10 cellular contexts compared by ENCODE assay signal in genomic region chr3:141788750-141789149, GRCh38. TPM values are rescaled to one million over a fixed set of nuclear protein-coding genes. Genes with fewer than 3 reads are reported as not detected.
DNase-seq lines count a peak whose midpoint lies in the region; ATAC-seq and TF ChIP-seq lines count a peak whose summit lies in the region.
"Not testable (repeated sequence)": the region's sequence is repeated elsewhere in the genome, so short reads cannot be mapped to it uniquely, and the experiment has no call there.
"Had no signal": no experiment of that assay in that cellular context is flagged by ENCODE, and none has a peak within 500 bp of the region (broad histone marks: within the 10 kb centered on the region; RNA-seq: fewer than 3 reads in every experiment).

No MANE protein-coding gene starts in this region.

- H3K36me3 ChIP-seq in GM23338 (ENCODE audit: insufficient read depth); OCI-LY7 (ENCODE audit: insufficient read depth, low read length); osteoblast (ENCODE audit: insufficient read depth, low read length); thyroid gland: not testable (repeated sequence)

- H4K20me1 ChIP-seq in GM23338 (replicated peaks; ENCODE audit: insufficient read depth); OCI-LY7 (ENCODE audit: insufficient read depth, low read length); osteoblast (ENCODE audit: insufficient read depth, low read length): not testable (repeated sequence)

- not testable (repeated sequence) for BruUV-seq in OCI-LY7 (replicated peaks; lab: Mats Ljungman, UMichigan)

- H2AFZ ChIP-seq in GM23338 = peak overlapping the region; percentile 69; the same call in 1 of the 2 replicates
- H2AFZ ChIP-seq in OCI-LY7 (ENCODE audit: low read length) = peak overlapping the region; percentile 8; the same call in 1 of the 2 replicates
- H2AFZ ChIP-seq in osteoblast (ENCODE audit: low read length) = not testable (repeated sequence)

- H3K9me3 Mint-ChIP-seq in GM23338; central memory CD8-positive, alpha-beta T cell: not testable (repeated sequence)

- TF ChIP-seq POLR2A in thyroid gland (IDR thresholded peaks at IDR 0.05) = not testable (repeated sequence)

- TF ChIP-seq CTCF in GM23338 (conservative IDR thresholded peaks at IDR 0.05; ENCODE audit: low read depth in 2 of 2); OCI-LY7 (conservative IDR thresholded peaks at IDR 0.05; ENCODE audit: low read length); osteoblast (IDR thresholded peaks at IDR 0.05; ENCODE audit: extremely low read depth, low read depth, low read length); thyroid gland (IDR thresholded peaks at IDR 0.05): not testable (repeated sequence)

- H3F3A ChIP-seq in GM23338 (replicated peaks; ENCODE audit: low read depth) = not testable (repeated sequence)

- H3K4me2 ChIP-seq in GM23338; OCI-LY7 (ENCODE audit: low read length); osteoblast (ENCODE audit: insufficient read depth, low read length): not testable (repeated sequence)

- H3K4me3 ChIP-seq in GM23338; OCI-LY7 (ENCODE audit: low read depth, low read length, poor library complexity, severe bottlenecking); osteoblast (ENCODE audit: insufficient read depth, low read length); thyroid gland (replicated peaks in 1 of 3): not testable (repeated sequence)

- POLR2A ChIA-PET in OCI-LY7 (lab: Charles Lee) = interaction anchor here (0.6 to 0.9 kb wide), 2 partner anchors 13 to 89 kb away, joined by 3 to 4 read pairs; no protein-coding TSS in a partner anchor

- intact Hi-C loops in OCI-LY7 (cut with micrococcal nuclease; ENCODE audit: unreplicated experiment); thyroid gland (cut with DNase I): not testable (repeated sequence)

- H3K27ac Mint-ChIP-seq in GM23338 = not testable (repeated sequence)
- H3K27ac Mint-ChIP-seq in central memory CD8-positive, alpha-beta T cell (ENCODE audit: low read depth) = peak overlapping the region; percentile 16

- H3K27me3 Mint-ChIP-seq in GM23338 (ENCODE audit: insufficient read depth, low read depth, poor library complexity); central memory CD8-positive, alpha-beta T cell: not testable (repeated sequence)

- not testable (repeated sequence) for H3K4me1 ChIP-seq in GM23338 (ENCODE audit: insufficient read depth); OCI-LY7 (ENCODE audit: insufficient read depth, low read length, poor library complexity, severe bottlenecking); osteoblast (ENCODE audit: insufficient read depth, low read length); thyroid gland

- H3K9me3 ChIP-seq in OCI-LY7 (ENCODE audit: low read length); osteoblast (ENCODE audit: low read depth, low read length); thyroid gland: not testable (repeated sequence)

- not testable (repeated sequence) for H3K36me3 Mint-ChIP-seq in GM23338 (ENCODE audit: low read depth); central memory CD8-positive, alpha-beta T cell (ENCODE audit: insufficient read depth)

- not testable (repeated sequence) for H3K9me2 ChIP-seq in GM23338 (ENCODE audit: insufficient read depth); OCI-LY7 (ENCODE audit: insufficient read depth, low read length)

- 40 to 42% methylated on average over 5 of the region's 5 CpGs for WGBS in thyroid gland, 2 donors

- H3K4me1 Mint-ChIP-seq in GM23338; central memory CD8-positive, alpha-beta T cell: not testable (repeated sequence)

- H3K79me2 ChIP-seq in GM23338 (replicated peaks; ENCODE audit: insufficient read depth); OCI-LY7 (ENCODE audit: insufficient read depth, low read depth, low read length); osteoblast (ENCODE audit: insufficient read depth, low read length): not testable (repeated sequence)

- not testable (repeated sequence) for H3K27me3 ChIP-seq in GM23338 (ENCODE audit: insufficient read depth); osteoblast (ENCODE audit: insufficient read depth, low read length); thyroid gland

- H3K4me3 Mint-ChIP-seq in GM23338; central memory CD8-positive, alpha-beta T cell: not testable (repeated sequence)

- DNase-seq in GM23338 (ENCODE audit: low spot score); OCI-LY7 (ENCODE audit: low spot score); central memory CD8-positive, alpha-beta T cell (ENCODE audit: low spot score in 2 of 2): not testable (repeated sequence)
- DNase-seq in osteoblast (ENCODE audit: insufficient read length, low spot score, missing footprints) (peak; percentile 23), thyroid gland (peak; percentile 71 to 84)

- not testable (repeated sequence) for ATAC-seq in GM23338; central memory CD8-positive, alpha-beta T cell (replicated peaks; ENCODE audit: extremely low read depth, poor library complexity, severe bottlenecking)

- CTCF ChIA-PET in OCI-LY7 (lab: Charles Lee; ENCODE audit: unreplicated experiment) = interaction anchor here (0.5 kb wide), 1 partner anchor 361 kb away, joined by 3 read pairs; no protein-coding TSS in a partner anchor

- not testable (repeated sequence) for H3K27ac ChIP-seq in GM23338 (ENCODE audit: low read depth); OCI-LY7 (ENCODE audit: low read depth, low read length, poor library complexity, severe bottlenecking); osteoblast (ENCODE audit: low read depth, low read length)
- H3K27ac ChIP-seq in thyroid gland = peak overlapping the region; percentile 23 to 54 (median 37)

RNA-seq across cellular contexts. Expression of gene GRK7, which starts 25.5 kb away (rescaled TPM):
- total RNA-seq in GM23338 (2014; rRNA removed; shearing (Covaris generic)) = not detected in 2 replicates
- not detected in 2 replicates for polyA plus RNA-seq in GM23338 (2016; fragmentation: Nextera tagmentation; extraction: Ambion mirVana)
- total RNA-seq in OCI-LY7 (2014; rRNA removed; shearing (Covaris generic)) = 0.08 TPM in 1 of 2 replicates, not detected in the other
- total RNA-seq in OCI-LY7 (2022) = not detected in 2 replicates
- not detected in 2 replicates for total RNA-seq in osteoblast
- total RNA-seq in thyroid gland = not detected
- total RNA-seq: A673; CD4-positive, CD25-positive, alpha-beta regulatory T cell; CD8-positive, alpha-beta memory T cell had no signal
- polyA plus RNA-seq: AG04450; CD4-positive, alpha-beta memory T cell; CD8-positive, alpha-beta memory T cell had no signal

RNA-seq across cellular contexts. Expression of gene RNF7, which starts 50.7 kb away (rescaled TPM):
- total RNA-seq in GM23338 (2014; rRNA removed; shearing (Covaris generic)) = 156 and 173 TPM in 2 replicates
- 254 and 256 TPM in 2 replicates for polyA plus RNA-seq in GM23338 (2016; fragmentation: Nextera tagmentation; extraction: Ambion mirVana)
- total RNA-seq in OCI-LY7 (2014; rRNA removed; shearing (Covaris generic)) = 36.3 and 47.3 TPM in 2 replicates
- total RNA-seq in OCI-LY7 (2022) = 74.2 and 81.3 TPM in 2 replicates
- 48.1 and 52.2 TPM in 2 replicates for total RNA-seq in osteoblast
- 100 to 1,000 TPM in 1 of 4 donors, 10 to 100 TPM in 3; 56.5 to 114 (median 79.1) TPM for total RNA-seq in thyroid gland
